Comparison of ENCODE assay signal across 8 cellular contexts in genomic region chr15:59313703-59314332, GRCh38. TPM values are rescaled to one million over a fixed set of nuclear protein-coding genes. Genes with fewer than 3 reads are reported as not detected.
DNase-seq lines count a peak whose midpoint lies in the region; ATAC-seq and TF ChIP-seq lines count a peak whose summit lies in the region.

No MANE protein-coding gene starts in this region.

- peak; percentile 75 for ATAC-seq in HG02642 (IDR thresholded peaks at IDR 0.05; ENCODE audit: poor library complexity, unreplicated experiment)

- peaks cover 68% of the 10 kb centered on the region for H3K4me1 Mint-ChIP-seq in dendritic cell treated with granulocyte-macrophage colony-stimulating factor and Interleukin-4, amounts not matched to agents 40 ng/mL and 50 ng/mL, for 4 days (ENCODE audit: low read depth)

- in situ Hi-C loops in GM13977 (cut with MboI; ENCODE audit: low pct_unique_long_range_greater_than_20kb, low sequenced_read_pairs, unreplicated experiment), result no loop called here

- no peaks in the 10 kb centered on the region for H3K27me3 Mint-ChIP-seq in dendritic cell treated with granulocyte-macrophage colony-stimulating factor and Interleukin-4, amounts not matched to agents 40 ng/mL and 50 ng/mL, for 4 days

- H3K4me3 Mint-ChIP-seq in dendritic cell treated with granulocyte-macrophage colony-stimulating factor and Interleukin-4, amounts not matched to agents 40 ng/mL and 50 ng/mL, for 4 days, result peak overlapping the region; percentile 14

- H3K27ac Mint-ChIP-seq in dendritic cell treated with granulocyte-macrophage colony-stimulating factor and Interleukin-4, amounts not matched to agents 40 ng/mL and 50 ng/mL, for 4 days, result peak overlapping the region; percentile 69

- no peak for TF ChIP-seq CTCF in GM13977 (IDR thresholded peaks at IDR 0.05; ENCODE audit: extremely low read depth, insufficient read depth, missing control alignments)

- H3K36me3 Mint-ChIP-seq in dendritic cell treated with granulocyte-macrophage colony-stimulating factor and Interleukin-4, amounts not matched to agents 40 ng/mL and 50 ng/mL, for 4 days (ENCODE audit: low read depth), result peaks cover 22% of the 10 kb centered on the region

- peaks cover 8% of the 10 kb centered on the region for H3K9me3 Mint-ChIP-seq in dendritic cell treated with granulocyte-macrophage colony-stimulating factor and Interleukin-4, amounts not matched to agents 40 ng/mL and 50 ng/mL, for 4 days

- intact Hi-C loops in dendritic cell treated with granulocyte-macrophage colony-stimulating factor and Interleukin-4, amounts not matched to agents 40 ng/mL and 50 ng/mL, for 4 days (cut with micrococcal nuclease), result no loop called here
- intact Hi-C loops in posterior cingulate gyrus (cut with DNase I), result no loop called here

- DNase-seq in GM13977 (ENCODE audit: low spot score) (peak; percentile 45), NCI-H146 (lab: John Stamatoyannopoulos, UW) (peak; percentile 75), posterior cingulate gyrus (peak in 6 of 10 donors; percentile 32 to 88 (median 47)), SK-N-DZ (ENCODE audit: low spot score) (no peak), foreskin melanocyte (no peak)
- DNase-seq in activated effector memory CD4-positive, alpha-beta T cell treated with Interleukin-2 at 50 U/mL for 16 hours, result no peak

RNA-seq across cellular contexts. Expression of gene MYO1E, which starts 58.9 kb away (rescaled TPM):
- polyA plus RNA-seq in SK-N-DZ (2014; cell fraction: cytosol; rRNA removed), result 0.09 and 1.1 TPM in 2 replicates
- 0.49 TPM in 1 of 2 replicates, not detected in the other for polyA plus RNA-seq in SK-N-DZ (2014; cell fraction: nucleus; rRNA removed)

Comparison
In these comparisons a context has a peak if more than half of its experiments do, and no peak if none do; other contexts are left out.
1. DNase-seq: peak in GM13977 (single experiment), NCI-H146 (single experiment) and posterior cingulate gyrus (6 of 10); none in activated effector memory CD4-positive, alpha-beta T cell treated with Interleukin-2 at 50 U/mL for 16 hours (single experiment), SK-N-DZ (single experiment) and foreskin melanocyte (single experiment).